In the genomic region with DNA sequence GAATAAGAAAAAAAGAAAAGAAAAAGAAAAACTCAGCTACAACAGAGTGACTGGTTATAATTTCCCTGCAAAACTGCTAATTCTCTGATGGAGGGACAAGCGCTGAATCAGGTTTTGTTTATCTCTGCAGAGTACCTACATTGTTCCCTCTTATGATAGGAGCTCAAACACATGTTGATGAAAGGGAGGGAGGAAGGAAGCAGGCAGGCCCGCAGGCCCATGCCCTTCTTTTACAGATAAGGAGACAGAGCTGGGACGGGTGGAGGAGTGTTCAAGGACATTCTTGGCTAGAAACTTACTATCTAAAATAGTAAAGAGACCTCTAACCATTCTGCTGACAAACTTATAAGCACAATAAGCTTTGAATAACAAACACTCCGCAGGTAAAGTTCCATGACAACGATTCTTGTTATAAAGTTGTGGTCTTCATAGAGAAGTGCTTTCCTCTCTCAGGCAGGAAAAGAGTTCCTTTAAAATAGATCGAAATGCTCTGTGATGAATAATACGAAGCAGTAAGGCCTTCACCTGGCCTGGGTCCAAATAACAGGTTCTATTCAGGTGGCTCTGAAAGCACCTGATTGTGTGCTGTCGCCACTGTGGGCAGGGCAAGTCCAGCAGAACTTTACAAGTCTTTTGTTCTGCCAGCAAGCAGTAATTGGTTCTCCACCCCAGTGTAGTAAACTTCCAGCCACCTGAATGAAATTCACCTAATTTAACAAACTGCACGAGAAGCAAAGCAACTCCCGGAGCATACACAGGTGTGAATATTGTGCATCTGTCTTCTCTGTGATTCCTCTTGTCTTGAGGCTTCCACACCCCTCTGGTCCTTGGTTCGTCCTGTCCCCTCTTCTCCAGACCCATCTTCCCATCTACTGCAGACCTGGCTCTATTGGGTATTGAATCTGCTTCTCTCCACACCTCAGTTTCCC, we compare ENCODE assay signal across 1 cellular context.
TF ChIP-seq lines count a peak whose summit lies in the region.

No MANE protein-coding gene starts in this region.

TF ChIP-seq in K562, 482 proteins besides CTCF, POLR2A, EP300 and RAD21 (continued from another document and continues in another):
- TF ChIP-seq, protein P1, sequence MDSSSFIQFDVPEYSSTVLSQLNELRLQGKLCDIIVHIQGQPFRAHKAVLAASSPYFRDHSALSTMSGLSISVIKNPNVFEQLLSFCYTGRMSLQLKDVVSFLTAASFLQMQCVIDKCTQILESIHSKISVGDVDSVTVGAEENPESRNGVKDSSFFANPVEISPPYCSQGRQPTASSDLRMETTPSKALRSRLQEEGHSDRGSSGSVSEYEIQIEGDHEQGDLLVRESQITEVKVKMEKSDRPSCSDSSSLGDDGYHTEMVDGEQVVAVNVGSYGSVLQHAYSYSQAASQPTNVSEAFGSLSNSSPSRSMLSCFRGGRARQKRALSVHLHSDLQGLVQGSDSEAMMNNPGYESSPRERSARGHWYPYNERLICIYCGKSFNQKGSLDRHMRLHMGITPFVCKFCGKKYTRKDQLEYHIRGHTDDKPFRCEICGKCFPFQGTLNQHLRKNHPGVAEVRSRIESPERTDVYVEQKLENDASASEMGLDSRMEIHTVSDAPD (CRISPR knock-in tag; IDR thresholded peaks at IDR 0.05) = no peak
- TF ChIP-seq TEAD4 (IDR thresholded peaks at IDR 0.05; ENCODE audit: low read length) = peak; percentile 79
- no peak for TF ChIP-seq TEAD4 (CRISPR knock-in tag; IDR thresholded peaks at IDR 0.05; ENCODE audit: borderline replicate concordance)
- TF ChIP-seq NUFIP1 (IDR thresholded peaks at IDR 0.05; ENCODE audit: partially characterized antibody) = no peak
- TF ChIP-seq XRCC3 (IDR thresholded peaks at IDR 0.05) = no peak
- peak; percentile 64; the same call in 1 of the 2 replicates for TF ChIP-seq GATAD2A (IDR thresholded peaks at IDR 0.05)
- TF ChIP-seq TFE3 (CRISPR knock-in tag; IDR thresholded peaks at IDR 0.05) = no peak
- no peak for TF ChIP-seq MBD1 (CRISPR knock-in tag; IDR thresholded peaks at IDR 0.05)
- peak; percentile 14 to 78; a peak in 3 of 4 replicates for TF ChIP-seq TRIM24 (IDR thresholded peaks at IDR 0.05)
- no peak for TF ChIP-seq PHF8 (IDR thresholded peaks at IDR 0.05; ENCODE audit: borderline replicate concordance, low read length)
- no peak for TF ChIP-seq ZZZ3 (IDR thresholded peaks at IDR 0.05)
- TF ChIP-seq RBFOX2 (IDR thresholded peaks at IDR 0.05; ENCODE audit: low read depth, low read length) = no peak
- 0 out of 2 replicates have a peak, but pooled peaks have one; percentile 29 for TF ChIP-seq MAFG (tag; conservative IDR thresholded peaks at IDR 0.05)
- no peak for TF ChIP-seq ZNF780A (CRISPR knock-in tag; IDR thresholded peaks at IDR 0.05)
- TF ChIP-seq, protein P2, sequence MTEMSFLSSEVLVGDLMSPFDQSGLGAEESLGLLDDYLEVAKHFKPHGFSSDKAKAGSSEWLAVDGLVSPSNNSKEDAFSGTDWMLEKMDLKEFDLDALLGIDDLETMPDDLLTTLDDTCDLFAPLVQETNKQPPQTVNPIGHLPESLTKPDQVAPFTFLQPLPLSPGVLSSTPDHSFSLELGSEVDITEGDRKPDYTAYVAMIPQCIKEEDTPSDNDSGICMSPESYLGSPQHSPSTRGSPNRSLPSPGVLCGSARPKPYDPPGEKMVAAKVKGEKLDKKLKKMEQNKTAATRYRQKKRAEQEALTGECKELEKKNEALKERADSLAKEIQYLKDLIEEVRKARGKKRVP (CRISPR knock-in tag; IDR thresholded peaks at IDR 0.05) = no peak
- TF ChIP-seq BCOR (IDR thresholded peaks at IDR 0.05) = no peak
- no peak for TF ChIP-seq SMAD2 (IDR thresholded peaks at IDR 0.05; ENCODE audit: low read depth, low read length)
- TF ChIP-seq TCFL5 (CRISPR knock-in tag; conservative IDR thresholded peaks at IDR 0.05) = no peak
- peak; percentile 24 for TF ChIP-seq CCNT2 (IDR thresholded peaks at IDR 0.05; ENCODE audit: borderline replicate concordance, extremely low read depth, insufficient read length, low read depth, low read length)
- TF ChIP-seq, protein P3, sequence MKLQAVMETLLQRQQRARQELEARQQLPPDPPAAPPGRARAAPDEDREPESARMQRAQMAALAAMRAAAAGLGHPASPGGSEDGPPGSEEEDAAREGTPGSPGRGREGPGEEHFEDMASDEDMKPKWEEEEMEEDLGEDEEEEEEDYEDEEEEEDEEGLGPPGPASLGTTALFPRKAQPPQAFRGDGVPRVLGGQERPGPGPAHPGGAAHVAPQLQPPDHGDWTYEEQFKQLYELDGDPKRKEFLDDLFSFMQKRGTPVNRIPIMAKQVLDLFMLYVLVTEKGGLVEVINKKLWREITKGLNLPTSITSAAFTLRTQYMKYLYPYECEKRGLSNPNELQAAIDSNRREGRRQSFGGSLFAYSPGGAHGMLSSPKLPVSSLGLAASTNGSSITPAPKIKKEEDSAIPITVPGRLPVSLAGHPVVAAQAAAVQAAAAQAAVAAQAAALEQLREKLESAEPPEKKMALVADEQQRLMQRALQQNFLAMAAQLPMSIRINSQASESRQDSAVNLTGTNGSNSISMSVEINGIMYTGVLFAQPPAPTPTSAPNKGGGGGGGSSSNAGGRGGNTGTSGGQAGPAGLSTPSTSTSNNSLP (IDR thresholded peaks at IDR 0.05; ENCODE audit: borderline replicate concordance, low read depth, low read length) = no peak
- TF ChIP-seq HDAC6 (IDR thresholded peaks at IDR 0.05; ENCODE audit: low read depth, low read length) = no peak
- no peak for TF ChIP-seq MTF1 (CRISPR knock-in tag; IDR thresholded peaks at IDR 0.05; ENCODE audit: borderline replicate concordance)
- TF ChIP-seq MYBL2 (IDR thresholded peaks at IDR 0.05; ENCODE audit: low read depth) = no peak
- no peak for TF ChIP-seq MYBL2 (CRISPR knock-in tag; IDR thresholded peaks at IDR 0.05; ENCODE audit: borderline replicate concordance)
- TF ChIP-seq PATZ1 (CRISPR knock-in tag; IDR thresholded peaks at IDR 0.05; ENCODE audit: borderline replicate concordance) = no peak
- TF ChIP-seq, protein P4, sequence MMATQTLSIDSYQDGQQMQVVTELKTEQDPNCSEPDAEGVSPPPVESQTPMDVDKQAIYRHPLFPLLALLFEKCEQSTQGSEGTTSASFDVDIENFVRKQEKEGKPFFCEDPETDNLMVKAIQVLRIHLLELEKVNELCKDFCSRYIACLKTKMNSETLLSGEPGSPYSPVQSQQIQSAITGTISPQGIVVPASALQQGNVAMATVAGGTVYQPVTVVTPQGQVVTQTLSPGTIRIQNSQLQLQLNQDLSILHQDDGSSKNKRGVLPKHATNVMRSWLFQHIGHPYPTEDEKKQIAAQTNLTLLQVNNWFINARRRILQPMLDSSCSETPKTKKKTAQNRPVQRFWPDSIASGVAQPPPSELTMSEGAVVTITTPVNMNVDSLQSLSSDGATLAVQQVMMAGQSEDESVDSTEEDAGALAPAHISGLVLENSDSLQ (IDR thresholded peaks at IDR 0.05) = no peak
- peak in 1 of 2 experiments; percentile 82; a peak in 2 of 4 replicates for TF ChIP-seq HDAC1 (IDR thresholded peaks at IDR 0.05)
- TF ChIP-seq, protein P5, sequence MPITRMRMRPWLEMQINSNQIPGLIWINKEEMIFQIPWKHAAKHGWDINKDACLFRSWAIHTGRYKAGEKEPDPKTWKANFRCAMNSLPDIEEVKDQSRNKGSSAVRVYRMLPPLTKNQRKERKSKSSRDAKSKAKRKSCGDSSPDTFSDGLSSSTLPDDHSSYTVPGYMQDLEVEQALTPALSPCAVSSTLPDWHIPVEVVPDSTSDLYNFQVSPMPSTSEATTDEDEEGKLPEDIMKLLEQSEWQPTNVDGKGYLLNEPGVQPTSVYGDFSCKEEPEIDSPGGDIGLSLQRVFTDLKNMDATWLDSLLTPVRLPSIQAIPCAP (CRISPR knock-in tag; IDR thresholded peaks at IDR 0.05; ENCODE audit: borderline replicate concordance) = no peak
- TF ChIP-seq, protein P6, sequence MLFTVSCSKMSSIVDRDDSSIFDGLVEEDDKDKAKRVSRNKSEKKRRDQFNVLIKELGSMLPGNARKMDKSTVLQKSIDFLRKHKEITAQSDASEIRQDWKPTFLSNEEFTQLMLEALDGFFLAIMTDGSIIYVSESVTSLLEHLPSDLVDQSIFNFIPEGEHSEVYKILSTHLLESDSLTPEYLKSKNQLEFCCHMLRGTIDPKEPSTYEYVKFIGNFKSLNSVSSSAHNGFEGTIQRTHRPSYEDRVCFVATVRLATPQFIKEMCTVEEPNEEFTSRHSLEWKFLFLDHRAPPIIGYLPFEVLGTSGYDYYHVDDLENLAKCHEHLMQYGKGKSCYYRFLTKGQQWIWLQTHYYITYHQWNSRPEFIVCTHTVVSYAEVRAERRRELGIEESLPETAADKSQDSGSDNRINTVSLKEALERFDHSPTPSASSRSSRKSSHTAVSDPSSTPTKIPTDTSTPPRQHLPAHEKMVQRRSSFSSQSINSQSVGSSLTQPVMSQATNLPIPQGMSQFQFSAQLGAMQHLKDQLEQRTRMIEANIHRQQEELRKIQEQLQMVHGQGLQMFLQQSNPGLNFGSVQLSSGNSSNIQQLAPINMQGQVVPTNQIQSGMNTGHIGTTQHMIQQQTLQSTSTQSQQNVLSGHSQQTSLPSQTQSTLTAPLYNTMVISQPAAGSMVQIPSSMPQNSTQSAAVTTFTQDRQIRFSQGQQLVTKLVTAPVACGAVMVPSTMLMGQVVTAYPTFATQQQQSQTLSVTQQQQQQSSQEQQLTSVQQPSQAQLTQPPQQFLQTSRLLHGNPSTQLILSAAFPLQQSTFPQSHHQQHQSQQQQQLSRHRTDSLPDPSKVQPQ (CRISPR knock-in tag; IDR thresholded peaks at IDR 0.05; ENCODE audit: borderline replicate concordance) = no peak
- no peak for TF ChIP-seq NR4A1 (CRISPR knock-in tag; IDR thresholded peaks at IDR 0.05)
- TF ChIP-seq NR4A1 (tag; IDR thresholded peaks at IDR 0.05) = no peak
- TF ChIP-seq TAF1 (IDR thresholded peaks at IDR 0.05; ENCODE audit: control insufficient read depth, extremely low read depth, insufficient read depth, low read length, severe bottlenecking) = no peak
- peak; percentile 56; the same call in 1 of the 2 replicates for TF ChIP-seq MECOM (CRISPR knock-in tag; IDR thresholded peaks at IDR 0.05)
- TF ChIP-seq, protein P7, sequence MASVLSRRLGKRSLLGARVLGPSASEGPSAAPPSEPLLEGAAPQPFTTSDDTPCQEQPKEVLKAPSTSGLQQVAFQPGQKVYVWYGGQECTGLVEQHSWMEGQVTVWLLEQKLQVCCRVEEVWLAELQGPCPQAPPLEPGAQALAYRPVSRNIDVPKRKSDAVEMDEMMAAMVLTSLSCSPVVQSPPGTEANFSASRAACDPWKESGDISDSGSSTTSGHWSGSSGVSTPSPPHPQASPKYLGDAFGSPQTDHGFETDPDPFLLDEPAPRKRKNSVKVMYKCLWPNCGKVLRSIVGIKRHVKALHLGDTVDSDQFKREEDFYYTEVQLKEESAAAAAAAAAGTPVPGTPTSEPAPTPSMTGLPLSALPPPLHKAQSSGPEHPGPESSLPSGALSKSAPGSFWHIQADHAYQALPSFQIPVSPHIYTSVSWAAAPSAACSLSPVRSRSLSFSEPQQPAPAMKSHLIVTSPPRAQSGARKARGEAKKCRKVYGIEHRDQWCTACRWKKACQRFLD (CRISPR knock-in tag; IDR thresholded peaks at IDR 0.05) = no peak
- TF ChIP-seq PHTF2 (CRISPR knock-in tag; IDR thresholded peaks at IDR 0.05) = no peak
- no peak for TF ChIP-seq HLTF (IDR thresholded peaks at IDR 0.05)
- TF ChIP-seq, protein P8, sequence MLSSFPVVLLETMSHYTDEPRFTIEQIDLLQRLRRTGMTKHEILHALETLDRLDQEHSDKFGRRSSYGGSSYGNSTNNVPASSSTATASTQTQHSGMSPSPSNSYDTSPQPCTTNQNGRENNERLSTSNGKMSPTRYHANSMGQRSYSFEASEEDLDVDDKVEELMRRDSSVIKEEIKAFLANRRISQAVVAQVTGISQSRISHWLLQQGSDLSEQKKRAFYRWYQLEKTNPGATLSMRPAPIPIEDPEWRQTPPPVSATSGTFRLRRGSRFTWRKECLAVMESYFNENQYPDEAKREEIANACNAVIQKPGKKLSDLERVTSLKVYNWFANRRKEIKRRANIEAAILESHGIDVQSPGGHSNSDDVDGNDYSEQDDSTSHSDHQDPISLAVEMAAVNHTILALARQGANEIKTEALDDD (IDR thresholded peaks at IDR 0.05) = peak; percentile 28; the same call in 1 of the 2 replicates
- peak; percentile 92 for TF ChIP-seq ESRRA (IDR thresholded peaks at IDR 0.05; ENCODE audit: borderline replicate concordance, low read depth)
- no peak for TF ChIP-seq ZSCAN29 (IDR thresholded peaks at IDR 0.05)
- no peak for TF ChIP-seq ZNF695 (CRISPR knock-in tag; IDR thresholded peaks at IDR 0.05)
